In the genomic region with DNA sequence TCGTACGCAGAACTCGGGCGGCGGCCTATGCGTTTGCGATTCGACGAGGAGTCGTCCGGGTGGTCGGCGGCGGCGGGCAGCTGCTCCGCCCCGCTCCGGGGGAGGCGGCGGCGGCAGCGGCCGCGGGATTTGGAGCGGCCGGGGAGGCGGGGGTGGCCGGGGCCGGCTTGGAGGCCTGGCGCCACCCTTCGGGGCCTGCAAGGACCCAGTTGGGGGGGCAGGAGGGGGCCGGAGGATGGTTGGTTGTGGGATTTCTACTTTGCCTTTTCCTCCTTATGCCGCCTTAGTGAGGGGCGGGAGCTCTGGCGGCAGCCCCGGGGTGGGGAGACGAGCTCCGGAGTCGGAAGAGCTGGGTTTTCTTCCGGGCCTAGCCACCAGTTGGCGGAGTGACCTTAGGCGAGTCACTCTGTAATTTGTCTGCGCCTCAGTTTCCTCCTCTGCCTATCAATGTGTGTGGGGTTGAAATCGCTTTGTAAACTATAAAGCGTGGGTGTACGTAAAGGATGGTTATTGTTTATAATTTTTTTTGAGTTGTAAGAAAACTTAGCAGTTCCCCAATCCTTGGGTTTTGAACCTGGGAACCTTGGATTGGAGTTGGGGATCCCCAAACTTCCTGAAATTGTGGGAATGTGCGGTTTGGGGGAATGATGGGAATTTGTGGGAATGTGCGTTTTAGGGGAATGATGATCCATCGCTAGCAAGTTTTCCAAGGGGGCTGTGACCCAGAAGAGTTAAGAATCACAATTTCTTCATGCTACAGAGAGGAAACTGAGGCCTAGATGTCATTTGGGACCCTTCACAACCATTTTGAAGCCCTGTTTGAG, we compare ENCODE assay signal across 7 cellular contexts. TPM values are rescaled to one million over a fixed set of nuclear protein-coding genes. Genes with fewer than 3 reads are reported as not detected.
DNase-seq lines count a peak whose midpoint lies in the region; ATAC-seq and TF ChIP-seq lines count a peak whose summit lies in the region.

No MANE protein-coding gene starts in this region.

- DNase-seq in HFFc6: peak; percentile 1
- DNase-seq in NCI-H146 treated with DMSO at 0.1 percent for 48 hours (lab: John Stamatoyannopoulos, UW; ENCODE audit: unreplicated experiment): peak; percentile 2
- peak; percentile 21 for DNase-seq in activated T-cell treated with anti-CD3 and anti-CD28 coated beads, Interleukin-2, amount 50 U/mL, for 4 hours
- DNase-seq in foreskin fibroblast: peak; percentile 16 to 61
- no peak for DNase-seq in osteocyte (ENCODE audit: extremely low spot score, unreplicated experiment)
- no peak for DNase-seq in NCI-H510A treated with DMSO at 0.1 percent for 48 hours (lab: John Stamatoyannopoulos, UW)

- H3K9me3 Mint-ChIP-seq in HFFc6 (peaks cover 45% of the 10 kb centered on the region), osteocyte (ENCODE audit: unreplicated experiment) (peaks cover 39% of the 10 kb centered on the region)
- peaks cover 32% of the 10 kb centered on the region for H3K9me3 Mint-ChIP-seq in activated T-cell treated with anti-CD3 and anti-CD28 coated beads, Interleukin-2, amount 50 U/mL, for 4 hours

- TF ChIP-seq CTCF in HFFc6 (IDR thresholded peaks at IDR 0.05): peak; percentile 32; the same call in 1 of the 2 replicates
- no peak for TF ChIP-seq CTCF in foreskin fibroblast (IDR thresholded peaks at IDR 0.05; ENCODE audit: low read depth, low read length)
- TF ChIP-seq CTCF in osteocyte (IDR thresholded peaks at IDR 0.05): peak; percentile 11

- H3K27ac Mint-ChIP-seq in HFFc6 (peak overlapping the region; percentile 83), osteocyte (ENCODE audit: unreplicated experiment) (peak overlapping the region; percentile 82)

- peak overlapping the region; percentile 64 to 71 for H3K4me3 ChIP-seq in foreskin fibroblast (ENCODE audit: low read depth in 1 of 2, low read length in 2 of 2)

- H3K27me3 Mint-ChIP-seq in HFFc6 (ENCODE audit: insufficient read depth): peaks cover 5% of the 10 kb centered on the region; the same call in 1 of the 2 replicates
- H3K27me3 Mint-ChIP-seq in activated T-cell treated with anti-CD3 and anti-CD28 coated beads, Interleukin-2, amount 50 U/mL, for 4 hours (ENCODE audit: low read depth): no peaks in the 10 kb centered on the region
- no peaks in the 10 kb centered on the region for H3K27me3 Mint-ChIP-seq in osteocyte (ENCODE audit: unreplicated experiment)

- H3K36me3 Mint-ChIP-seq in HFFc6 (ENCODE audit: low read depth) (peaks cover 79% of the 10 kb centered on the region), osteocyte (ENCODE audit: unreplicated experiment) (peaks cover 56% of the 10 kb centered on the region)
- H3K36me3 Mint-ChIP-seq in activated T-cell treated with anti-CD3 and anti-CD28 coated beads, Interleukin-2, amount 50 U/mL, for 4 hours (ENCODE audit: insufficient read depth): peaks cover 56% of the 10 kb centered on the region

- peak; percentile 32 for ATAC-seq in GM18502 (IDR thresholded peaks at IDR 0.05; ENCODE audit: poor library complexity, unreplicated experiment)
- ATAC-seq in activated T-cell treated with anti-CD3 and anti-CD28 coated beads, Interleukin-2, amount 50 U/mL, for 4 hours: peak; percentile 20 to 31

- peak overlapping the region; percentile 97 for H3K4me3 Mint-ChIP-seq in HFFc6
- H3K4me3 Mint-ChIP-seq in activated T-cell treated with anti-CD3 and anti-CD28 coated beads, Interleukin-2, amount 50 U/mL, for 4 hours: peak overlapping the region; percentile 87
- H3K4me3 Mint-ChIP-seq in osteocyte (ENCODE audit: unreplicated experiment): peak overlapping the region; percentile 93

- H3K4me1 Mint-ChIP-seq in HFFc6 (ENCODE audit: low read depth) (peaks cover 48% of the 10 kb centered on the region), osteocyte (ENCODE audit: unreplicated experiment) (peaks cover 46% of the 10 kb centered on the region)
- peaks cover 50% of the 10 kb centered on the region for H3K4me1 Mint-ChIP-seq in activated T-cell treated with anti-CD3 and anti-CD28 coated beads, Interleukin-2, amount 50 U/mL, for 4 hours (ENCODE audit: low read depth)

RNA-seq across cellular contexts. Expression of a gene that starts 0.7 kb away (rescaled TPM):
- total RNA-seq in HFFc6 (2021; fragmentation: NEBNext Ultra II Directional; extraction: Animal tissue kit (Norgen Biotek cat#: 25700)): 10 to 100 TPM; 49.8 to 61.8 (median 56.3) TPM
- total RNA-seq in activated T-cell treated with anti-CD3 and anti-CD28 coated beads, Interleukin-2, amount 50 U/mL, for 4 hours: 10 to 100 TPM; 33.8 to 43.6 (median 36.3) TPM
- total RNA-seq in osteocyte: 92.9 and 93.2 TPM in 2 replicates

RNA-seq across cellular contexts. Expression of a gene that starts 1.2 kb away (rescaled TPM):
- 10 to 100 TPM; 22.0 to 30.5 (median 24.5) TPM for total RNA-seq in HFFc6 (2021; fragmentation: NEBNext Ultra II Directional; extraction: Animal tissue kit (Norgen Biotek cat#: 25700))
- total RNA-seq in activated T-cell treated with anti-CD3 and anti-CD28 coated beads, Interleukin-2, amount 50 U/mL, for 4 hours: 10 to 100 TPM; 26.9 to 27.7 (median 27.6) TPM
- 26.9 and 29.1 TPM in 2 replicates for total RNA-seq in osteocyte

Comparison
In these comparisons a context has a peak if more than half of its experiments do, and no peak if none do; other contexts are left out.
1. DNase-seq: peak in HFFc6 (single experiment), NCI-H146 treated with DMSO at 0.1 percent for 48 hours (single experiment), activated T-cell treated with anti-CD3 and anti-CD28 coated beads, Interleukin-2, amount 50 U/mL, for 4 hours (single experiment) and foreskin fibroblast (2 of 2); none in osteocyte (single experiment) and NCI-H510A treated with DMSO at 0.1 percent for 48 hours (single experiment).
2. Peak in every context shown above with its lines, with median percentiles within 50 percentile points of each other: H3K4me3 Mint-ChIP-seq.